In genomic region chr11:65416341-65417185, GRCh38 we compare ENCODE assay signal across 8 cellular contexts. TPM values are rescaled to one million over a fixed set of nuclear protein-coding genes. Genes with fewer than 3 reads are reported as not detected.
DNase-seq lines count a peak whose midpoint lies in the region; ATAC-seq and TF ChIP-seq lines count a peak whose summit lies in the region.

No MANE protein-coding gene starts in this region.

- H3K27me3 ChIP-seq in CD8-positive, alpha-beta T cell (ENCODE audit: insufficient read depth, low read length), result no peaks in the 10 kb centered on the region
- H3K27me3 ChIP-seq in right atrium auricular region (no peaks in the 10 kb centered on the region), aorta (ENCODE audit: control insufficient read depth in 1 of 2, insufficient read depth in 2 of 2, low read length in 1 of 2) (no peaks in the 10 kb centered on the region)

- CTCF ChIA-PET in CD8-positive, alpha-beta T cell (lab: Charles Lee), result interaction anchor here (0.6 to 15.0 kb wide), 36 partner anchors 9 to 261 kb away, joined by 3 to 229 read pairs (median 7); partner anchors contain the start of gene MALAT1

- no peaks in the 10 kb centered on the region for H3K9me3 Mint-ChIP-seq in CD8-positive, alpha-beta T cell

- 2 to 3% methylated on average over 22 of the region's 22 CpGs for WGBS in aorta, 2 donors

- no peaks in the 10 kb centered on the region for H3K27me3 Mint-ChIP-seq in CD8-positive, alpha-beta T cell (ENCODE audit: low read depth)
- H3K27me3 Mint-ChIP-seq in T-helper 17 cell, result no peaks in the 10 kb centered on the region

- POLR2A ChIA-PET in CD8-positive, alpha-beta T cell (lab: Charles Lee), result interaction anchor here (0.6 to 19.2 kb wide), 16 partner anchors 10 to 155 kb away, joined by 3 to 1786 read pairs (median 4); partner anchors contain the start of genes DPF2, FRMD8, MALAT1 and POLA2

- H3K4me3 Mint-ChIP-seq in CD8-positive, alpha-beta T cell, result peak overlapping the region; percentile 94
- H3K4me3 Mint-ChIP-seq in T-helper 17 cell, result peak overlapping the region; percentile 100

- H3K36me3 Mint-ChIP-seq in CD8-positive, alpha-beta T cell, result peaks cover 14% of the 10 kb centered on the region
- H3K36me3 Mint-ChIP-seq in T-helper 17 cell (ENCODE audit: low read depth), result no peaks in the 10 kb centered on the region

- peak overlapping the region; percentile 98 for H3K27ac Mint-ChIP-seq in CD8-positive, alpha-beta T cell
- peak overlapping the region; percentile 100 for H3K27ac Mint-ChIP-seq in T-helper 17 cell

- H3K4me1 ChIP-seq in CD8-positive, alpha-beta T cell (ENCODE audit: insufficient read depth, low read length), result peaks cover 57% of the 10 kb centered on the region
- H3K4me1 ChIP-seq in right atrium auricular region (peaks cover 0 to 77% of the 10 kb centered on the region in 2 donors), aorta (ENCODE audit: control insufficient read depth in 1 of 2, insufficient read depth in 2 of 2, low read length in 2 of 2) (no peaks in the 10 kb centered on the region)

- peak overlapping the region; percentile 99 for H3K27ac ChIP-seq in CD8-positive, alpha-beta T cell (ENCODE audit: low read depth, low read length)
- H3K27ac ChIP-seq in right atrium auricular region (peak overlapping the region; percentile 99), aorta (ENCODE audit: low read depth in 1 of 2, low read length in 2 of 2) (peak overlapping the region in 1 of 2 donors; percentile 97)

- peaks cover 49% of the 10 kb centered on the region for H3K4me1 Mint-ChIP-seq in CD8-positive, alpha-beta T cell (ENCODE audit: low read depth)
- peaks cover 50% of the 10 kb centered on the region for H3K4me1 Mint-ChIP-seq in T-helper 17 cell

- DNase-seq in CD8-positive, alpha-beta T cell, result peak; percentile 87 to 97 (median 88)
- peak; percentile 90 for DNase-seq in GM20000 (ENCODE audit: low spot score)
- peak; percentile 91 for DNase-seq in NAMALWA (ENCODE audit: low spot score)
- DNase-seq in T-helper 17 cell, result peak; percentile 83 to 93 (median 85)
- DNase-seq in amygdala (lab: John Stamatoyannopoulos, UW), result peak in 54 of 56 donors; percentile 62 to 98 (median 86)
- peak; percentile 95 for DNase-seq in right atrium auricular region (ENCODE audit: low spot score)
- peak; percentile 96 for DNase-seq in retina
- DNase-seq in aorta, result peak; percentile 95 to 97

- peak; percentile 94 for TF ChIP-seq CTCF in CD8-positive, alpha-beta T cell (IDR thresholded peaks at IDR 0.05)
- TF ChIP-seq CTCF in GM20000 (IDR thresholded peaks at IDR 0.05; ENCODE audit: extremely low read depth, missing control alignments) (peak; percentile 96), right atrium auricular region (IDR thresholded peaks at IDR 0.05) (peak; percentile 93 to 97)

- peak overlapping the region; percentile 76 for H3K4me3 ChIP-seq in CD8-positive, alpha-beta T cell (ENCODE audit: low read depth, low read length)
- peak overlapping the region; percentile 37 to 95 for H3K4me3 ChIP-seq in right atrium auricular region
- no peak overlapping the region for H3K4me3 ChIP-seq in aorta (ENCODE audit: low read length in 2 of 2)

- H3K36me3 ChIP-seq in CD8-positive, alpha-beta T cell (ENCODE audit: insufficient read depth, low read length), result no peaks in the 10 kb centered on the region
- peaks cover 4% of the 10 kb centered on the region for H3K36me3 ChIP-seq in right atrium auricular region
- H3K36me3 ChIP-seq in aorta (ENCODE audit: control insufficient read depth in 1 of 2, insufficient read depth in 2 of 2, low read length in 1 of 2), result peaks cover 0 to 4% of the 10 kb centered on the region in 2 donors

- ATAC-seq in CD8-positive, alpha-beta T cell, result peak; percentile 52
- ATAC-seq in T-helper 17 cell (peak; percentile 64), aorta (ENCODE audit: low FRiP score) (peak; percentile 73)

- intact Hi-C loops in CD8-positive, alpha-beta T cell (cut with DNase I, micrococcal nuclease), result loop anchor here (1.0 to 10.0 kb wide), 9 partner anchors 9 to 156 kb away; partner anchors contain the start of genes SLC25A45 (in 2 of the 2), FAM89B (in 1 of the 2) and ZNRD2 (in 1 of the 2)
- intact Hi-C loops in aorta (cut with DNase I), result loop anchor here (2.0 to 5.0 kb wide), 5 partner anchors 34 to 94 kb away; partner anchors contain the start of gene SLC25A45 (in 1 of the 2)

- H3K9me3 ChIP-seq in CD8-positive, alpha-beta T cell (ENCODE audit: low read length), result no peaks in the 10 kb centered on the region
- H3K9me3 ChIP-seq in T-helper 17 cell (ENCODE audit: control insufficient read depth, low read length, poor library complexity, severe bottlenecking), result no peaks in the 10 kb centered on the region
- H3K9me3 ChIP-seq in right atrium auricular region, result no peaks in the 10 kb centered on the region
- no peaks in the 10 kb centered on the region for H3K9me3 ChIP-seq in aorta (ENCODE audit: control insufficient read depth, low read length)

RNA-seq across cellular contexts. Expression of gene NEAT1, which starts 6.0 kb away (rescaled TPM):
- total RNA-seq in CD8-positive, alpha-beta T cell, result 100 to 1,000 TPM; 198 to 201 TPM
- total RNA-seq in T-helper 17 cell (100 to 1,000 TPM; 554 to 555 TPM), right atrium auricular region (10 to 100 TPM; 43.7 to 52.5 TPM), aorta (1,000 to 10,000 TPM; 1,566 to 1,734 TPM)
- polyA plus RNA-seq in aorta, result 1,000 to 10,000 TPM in 1 of 2 donors, 100 to 1,000 TPM in 1; 239 to 1,307 TPM

RNA-seq across cellular contexts. Expression of gene FRMD8, which starts 30.1 kb away (rescaled TPM):
- total RNA-seq in CD8-positive, alpha-beta T cell, result 10 to 100 TPM; 18.4 to 20.8 TPM
- 10 to 100 TPM; 29.2 to 37.5 TPM for total RNA-seq in T-helper 17 cell
- 10 to 100 TPM; 10.2 to 23.8 TPM for total RNA-seq in right atrium auricular region
- 10 to 100 TPM; 27.8 to 39.5 TPM for total RNA-seq in aorta
- polyA plus RNA-seq in aorta, result 10 to 100 TPM; 16.8 to 19.2 TPM

RNA-seq across cellular contexts. Expression of gene SLC25A45, which starts 34.1 kb away (rescaled TPM):
- total RNA-seq in CD8-positive, alpha-beta T cell, result 10 to 100 TPM; 27.8 to 29.6 TPM
- total RNA-seq in T-helper 17 cell (10 to 100 TPM; 57.7 to 61.6 TPM), right atrium auricular region (1 to 10 TPM; 2.6 to 3.3 TPM), aorta (10 to 100 TPM in 1 of 2 donors, 1 to 10 TPM in 1; 9.1 to 16.0 TPM)
- 10 to 100 TPM in 1 of 2 donors, 1 to 10 TPM in 1; 5.6 to 10.7 TPM for polyA plus RNA-seq in aorta

Comparison
In these comparisons a context has a peak if more than half of its experiments do, and no peak if none do; other contexts are left out.
1. H3K4me3 ChIP-seq: peak in CD8-positive, alpha-beta T cell (single experiment) and right atrium auricular region (2 of 2); none in aorta (0 of 2).
2. Peak in every context shown above with its lines, with median percentiles within 50 percentile points of each other: ATAC-seq, DNase-seq and CTCF ChIP-seq.